ENCODE assay signal across 8 cellular contexts in the genomic region with DNA sequence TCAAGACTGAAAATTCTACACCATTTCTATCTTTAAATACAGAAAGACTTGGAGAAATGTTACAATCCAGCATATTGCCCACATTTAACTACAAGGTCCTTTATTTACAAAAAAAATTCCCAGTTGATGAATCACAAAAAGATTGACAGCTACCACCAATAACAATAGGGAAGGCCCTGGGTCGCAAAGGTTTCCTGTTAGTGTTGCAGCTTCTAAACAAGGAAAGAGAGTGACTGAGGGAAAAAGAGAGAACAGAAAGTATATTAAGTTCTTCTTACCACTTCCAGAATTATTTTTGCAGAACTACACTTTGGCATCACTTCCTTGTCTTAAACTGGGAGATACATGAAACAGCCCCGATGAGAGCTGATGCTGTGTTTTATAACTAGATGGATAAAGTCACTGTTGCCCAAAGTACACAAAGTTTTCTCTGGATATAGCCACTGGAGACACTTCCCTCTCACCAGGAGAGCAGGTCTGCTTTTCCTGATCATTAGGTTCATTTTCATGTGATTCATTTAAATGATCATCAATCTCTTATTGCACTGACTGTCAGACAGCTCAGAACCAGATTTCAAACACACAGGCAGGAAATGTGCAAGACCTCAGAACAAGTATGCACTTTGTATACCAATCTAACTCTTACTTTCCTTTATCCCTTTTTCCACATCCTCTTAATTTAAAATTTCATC. TPM values are rescaled to one million over a fixed set of nuclear protein-coding genes. Genes with fewer than 3 reads are reported as not detected.
DNase-seq lines count a peak whose midpoint lies in the region; ATAC-seq and TF ChIP-seq lines count a peak whose summit lies in the region.

No MANE protein-coding gene starts in this region.

- H3K27ac Mint-ChIP-seq in endothelial cell (ENCODE audit: unreplicated experiment): peak overlapping the region; percentile 98

- no peaks in the 10 kb centered on the region for H3K9me3 ChIP-seq in neuronal stem cell (replicated peaks in 1 of 2; ENCODE audit: control insufficient read depth in 2 of 2, insufficient read depth in 1 of 2, low read depth in 1 of 2, low read length in 2 of 2)
- H3K9me3 ChIP-seq in aorta (ENCODE audit: control insufficient read depth, low read length): no peaks in the 10 kb centered on the region

- intact Hi-C loops in aorta (cut with DNase I): no loop called here

- H2BK12ac ChIP-seq in neuronal stem cell (ENCODE audit: low read length): no peak overlapping the region

- H3K18ac ChIP-seq in neuronal stem cell (ENCODE audit: low read length): no peak overlapping the region

- H3K27me3 ChIP-seq in neuronal stem cell (ENCODE audit: control insufficient read depth in 3 of 3, insufficient read depth in 3 of 3, low read depth in 1 of 3, low read length in 3 of 3): no peaks in the 10 kb centered on the region
- H3K27me3 ChIP-seq in aorta (ENCODE audit: control insufficient read depth in 1 of 2, insufficient read depth in 2 of 2, low read length in 1 of 2): no peaks in the 10 kb centered on the region

- no peak overlapping the region for H3K23ac ChIP-seq in neuronal stem cell (ENCODE audit: low read depth, low read length, poor library complexity)

- H3K4me1 ChIP-seq in neuronal stem cell (ENCODE audit: control insufficient read depth in 2 of 2, insufficient read depth in 1 of 2, low read depth in 1 of 2, low read length in 2 of 2) (peaks cover 6 to 13% of the 10 kb centered on the region in 2 donors), aorta (ENCODE audit: control insufficient read depth in 1 of 2, insufficient read depth in 2 of 2, low read length in 2 of 2) (peaks cover 0 to 2% of the 10 kb centered on the region in 2 donors)

- H3K27me3 Mint-ChIP-seq in endothelial cell (ENCODE audit: unreplicated experiment): no peaks in the 10 kb centered on the region

- H2BK120ac ChIP-seq in neuronal stem cell (ENCODE audit: low read depth, low read length): no peak overlapping the region

- H3K27ac ChIP-seq in neuronal stem cell (replicated peaks; ENCODE audit: low read length) (peak overlapping the region; percentile 39), aorta (ENCODE audit: low read depth in 1 of 2, low read length in 2 of 2) (no peak overlapping the region)

- no peak overlapping the region for H3K14ac ChIP-seq in neuronal stem cell (ENCODE audit: low read length)

- peaks cover 23% of the 10 kb centered on the region for H3K4me1 Mint-ChIP-seq in endothelial cell (ENCODE audit: unreplicated experiment)

- no peak overlapping the region for H2AK5ac ChIP-seq in neuronal stem cell (ENCODE audit: low read depth, low read length)

- peak; percentile 27 for DNase-seq in NCI-H69 (lab: John Stamatoyannopoulos, UW)
- peak; percentile 13 for DNase-seq in endothelial cell (ENCODE audit: low spot score)
- DNase-seq in neuronal stem cell (ENCODE audit: low spot score): peak; percentile 21
- no peak for DNase-seq in SHP77 (lab: John Stamatoyannopoulos, UW)
- DNase-seq in aorta: no peak
- DNase-seq in NCI-H345 (lab: John Stamatoyannopoulos, UW): no peak

- H3K9me3 Mint-ChIP-seq in endothelial cell (ENCODE audit: unreplicated experiment): no peaks in the 10 kb centered on the region

- no peak overlapping the region for H2BK5ac ChIP-seq in neuronal stem cell (ENCODE audit: low read length)

- H3K4ac ChIP-seq in neuronal stem cell (ENCODE audit: low read length): no peak overlapping the region

- peaks cover 0 to 5% of the 10 kb centered on the region in 2 donors for H3K36me3 ChIP-seq in neuronal stem cell (replicated peaks in 1 of 2; ENCODE audit: control insufficient read depth in 2 of 2, insufficient read depth in 2 of 2, low read length in 2 of 2)
- peaks cover 0 to 3% of the 10 kb centered on the region in 2 donors for H3K36me3 ChIP-seq in aorta (ENCODE audit: control insufficient read depth in 1 of 2, insufficient read depth in 2 of 2, low read length in 1 of 2)

- H2BK15ac ChIP-seq in neuronal stem cell (ENCODE audit: low read length): no peak overlapping the region

- H3K4me3 Mint-ChIP-seq in endothelial cell (ENCODE audit: unreplicated experiment): peak overlapping the region; percentile 13

- no peaks in the 10 kb centered on the region for H3K79me1 ChIP-seq in neuronal stem cell (ENCODE audit: low read depth, low read length)

- TF ChIP-seq CTCF in endothelial cell (IDR thresholded peaks at IDR 0.05; ENCODE audit: unreplicated experiment): no peak

- no peak overlapping the region for H3K4me3 ChIP-seq in neuronal stem cell (ENCODE audit: low read length in 2 of 2)
- no peak overlapping the region for H3K4me3 ChIP-seq in aorta (ENCODE audit: low read length in 2 of 2)

- no peak overlapping the region for H4K8ac ChIP-seq in neuronal stem cell (ENCODE audit: low read depth, low read length)

- peak overlapping the region; percentile 11 for H3K4me2 ChIP-seq in neuronal stem cell (ENCODE audit: insufficient read depth, low read length, poor library complexity, severe bottlenecking)

- no peak overlapping the region for H3K9ac ChIP-seq in neuronal stem cell (ENCODE audit: low read depth, low read length, poor library complexity)

- ATAC-seq in GM19452 (IDR thresholded peaks at IDR 0.05; ENCODE audit: unreplicated experiment) (peak; percentile 51), aorta (ENCODE audit: low FRiP score) (no peak), GM21515 (IDR thresholded peaks at IDR 0.05; ENCODE audit: unreplicated experiment) (no peak)

- WGBS in neuronal stem cell (ENCODE audit: extremely low coverage in 2 of 2, insufficient read length in 2 of 2, insufficient replicate concordance in 1 of 2), 2 donors: no CpG with 5 or more reads among the region's 2 CpGs
- 41 to 44% methylated on average over 2 of the region's 2 CpGs for WGBS in aorta, 2 donors

- H4K91ac ChIP-seq in neuronal stem cell (ENCODE audit: low read depth, low read length, poor library complexity): no peak overlapping the region

- H3K36me3 Mint-ChIP-seq in endothelial cell (ENCODE audit: low read depth, unreplicated experiment): peaks cover 25% of the 10 kb centered on the region

- H2AFZ ChIP-seq in neuronal stem cell (ENCODE audit: low read length): peak overlapping the region; percentile 75

RNA-seq across cellular contexts. Expression of gene SHTN1, which starts 57.0 kb away (rescaled TPM):
- total RNA-seq in endothelial cell (ENCODE audit: unreplicated experiment): 106 TPM
- polyA plus RNA-seq in neuronal stem cell (2013, experiment 1 of 2): 17.7 TPM
- 17.8 TPM for polyA plus RNA-seq in neuronal stem cell (2013, experiment 2 of 2)
- 10 to 100 TPM; 20.9 to 26.1 TPM for total RNA-seq in aorta
- polyA plus RNA-seq in aorta: 10 to 100 TPM in 1 of 2 donors, 1 to 10 TPM in 1; 4.9 to 11.1 TPM

Comparison
In these comparisons a context has a peak if more than half of its experiments do, and no peak if none do; other contexts are left out.
1. DNase-seq: peak in NCI-H69 (single experiment), endothelial cell (single experiment) and neuronal stem cell (single experiment); none in SHP77 (0 of 2), aorta (0 of 2) and NCI-H345 (single experiment).